In the genomic region with DNA sequence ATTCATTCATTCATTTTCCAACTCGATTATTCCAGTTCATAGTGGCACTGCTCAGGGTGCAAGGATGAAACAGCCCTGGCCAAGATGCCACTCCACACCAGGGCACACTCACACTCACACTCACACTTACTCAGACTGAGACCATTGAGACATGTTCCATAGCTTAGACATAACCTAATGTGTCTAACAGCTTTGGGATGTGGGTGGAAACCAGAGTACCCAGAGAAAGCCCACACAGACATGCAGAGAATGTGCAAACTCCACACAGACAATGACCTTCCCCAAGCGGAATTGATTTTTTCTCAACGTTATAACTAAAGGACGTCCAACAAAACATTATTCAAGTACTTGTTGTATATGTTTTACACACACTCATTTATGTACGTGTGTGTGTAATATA, we compare ENCODE assay signal across 25 cellular contexts.
"Had no signal": no experiment of that assay in that cellular context is flagged by ENCODE, and none has a peak within 500 bp of the region (broad histone marks: within the 10 kb centered on the region; RNA-seq: fewer than 3 reads in every experiment).

No MANE protein-coding gene starts in this region.

- H3K4me3 Mint-ChIP-seq: activated naive CD8-positive, alpha-beta T cell; effector memory CD8-positive, alpha-beta T cell; natural killer cell treated with Interleukin-12 subunit alpha and Interleukin-12 subunit beta and Interleukin-15 and Interleukin-18, amount 100 ng/mL, for 72 hours; stimulated activated naive CD8-positive, alpha-beta T cell treated with anti-CD3 and anti-CD28 coated beads, Interleukin-15, Interleukin-2, amounts not matched to agents 100 ng/mL and 50 ng/mL, for 24 hours; T-cell had no signal

- H3K9me3 ChIP-seq: gastroesophageal sphincter, left ventricle myocardium inferior, mucosa of descending colon, tibial artery had no signal

- H3K4me1 ChIP-seq: gastroesophageal sphincter, left ventricle myocardium inferior had no signal

- H3K27me3 Mint-ChIP-seq: activated naive CD8-positive, alpha-beta T cell; effector memory CD8-positive, alpha-beta T cell; natural killer cell treated with Interleukin-12 subunit alpha and Interleukin-12 subunit beta and Interleukin-15 and Interleukin-18, amount 100 ng/mL, for 72 hours; stimulated activated naive CD8-positive, alpha-beta T cell treated with anti-CD3 and anti-CD28 coated beads, Interleukin-15, Interleukin-2, amounts not matched to agents 100 ng/mL and 50 ng/mL, for 24 hours; T-cell had no signal

- DNase-seq: activated CD4-positive, alpha-beta T cell treated with anti-CD3 and anti-CD28 coated beads for 4 hours; activated CD4-positive, alpha-beta T cell treated with anti-CD3 and anti-CD28 coated beads, Interleukin-2, amount 50 U/mL, for 4 hours; activated CD8-positive, alpha-beta memory T cell treated with anti-CD3 and anti-CD28 coated beads for 24 hours; activated effector memory CD4-positive, alpha-beta T cell treated with Interleukin-2 at 50 U/mL for 16 hours; activated naive CD4-positive, alpha-beta T cell treated with Interleukin-2 at 50 U/mL for 16 hours; aorta; brain microvascular endothelial cell; dorsolateral prefrontal cortex; effector memory CD8-positive, alpha-beta T cell; hippocampal formation; left ventricle myocardium inferior; mucosa of descending colon; right cardiac atrium; stimulated activated CD4-positive, alpha-beta T cell treated with anti-CD3 and anti-CD28 coated beads, Interleukin-12 subunit alpha, Interleukin-12 subunit beta, amount 100 ng/mL, for 4 hours; stimulated activated CD4-positive, alpha-beta T cell treated with anti-CD3 and anti-CD28 coated beads, Interleukin-4, amount 100 ng/mL, for 1 hour; T-cell; tibial artery had no signal

- FAIRE-seq: endothelial cell of umbilical vein, islet of Langerhans had no signal

- H3K4me3 ChIP-seq: coronary artery, dorsolateral prefrontal cortex, gastroesophageal sphincter, left ventricle myocardium inferior, lung, mucosa of descending colon, tibial artery had no signal

- H3K27ac ChIP-seq: brain microvascular endothelial cell, coronary artery, dorsolateral prefrontal cortex, gastroesophageal sphincter, left ventricle myocardium inferior, tibial artery had no signal

- H3K36me3 Mint-ChIP-seq: activated naive CD8-positive, alpha-beta T cell; natural killer cell treated with Interleukin-12 subunit alpha and Interleukin-12 subunit beta and Interleukin-15 and Interleukin-18, amount 100 ng/mL, for 72 hours; T-cell had no signal

- H3K27ac Mint-ChIP-seq: activated naive CD8-positive, alpha-beta T cell; effector memory CD8-positive, alpha-beta T cell; natural killer cell treated with Interleukin-12 subunit alpha and Interleukin-12 subunit beta and Interleukin-15 and Interleukin-18, amount 100 ng/mL, for 72 hours; stimulated activated naive CD8-positive, alpha-beta T cell treated with anti-CD3 and anti-CD28 coated beads, Interleukin-15, Interleukin-2, amounts not matched to agents 100 ng/mL and 50 ng/mL, for 24 hours; T-cell had no signal

- H3K27me3 ChIP-seq: brain microvascular endothelial cell, dorsolateral prefrontal cortex, gastroesophageal sphincter, tibial artery had no signal

- H3K4me1 Mint-ChIP-seq: T-cell had no signal

- H3K36me3 ChIP-seq: brain microvascular endothelial cell, gastroesophageal sphincter, left ventricle myocardium inferior, tibial artery had no signal

- H3K9me3 Mint-ChIP-seq: effector memory CD8-positive, alpha-beta T cell had no signal
